ENCODE assay signal across 3 cellular contexts in genomic region chr7:74667520-74667919, GRCh38.
A peak's percentile ranks its signal among the peaks of the same experiment; 100 is the strongest.
TF ChIP-seq lines count a peak whose summit lies in the region.

No MANE protein-coding gene starts in this region.

TF ChIP-seq in HEK293, 187 proteins besides CTCF, POLR2A, EP300 and RAD21:
- peak; percentile 56 for TF ChIP-seq ZNF121 (tag by site-specific recombination; IDR thresholded peaks at IDR 0.05)
TF ChIP-seq in HEK293: peak in this region for 1; not testable (repeated sequence) for 186.

TF ChIP-seq in WTC11, 78 proteins besides CTCF, POLR2A, EP300 and RAD21:
- TF ChIP-seq ZNF121 (CRISPR knock-in tag; IDR thresholded peaks at IDR 0.05): peak; percentile 59

TF ChIP-seq in HepG2, 621 proteins besides CTCF, POLR2A, EP300 and RAD21:
- TF ChIP-seq ZNF121 (CRISPR knock-in tag; IDR thresholded peaks at IDR 0.05): peak; percentile 49; the same call in 1 of the 2 replicates
TF ChIP-seq in HepG2: peak in this region for 1; not testable (repeated sequence) for 620.
